Comparison of ENCODE assay signal across 12 cellular contexts in the genomic region with DNA sequence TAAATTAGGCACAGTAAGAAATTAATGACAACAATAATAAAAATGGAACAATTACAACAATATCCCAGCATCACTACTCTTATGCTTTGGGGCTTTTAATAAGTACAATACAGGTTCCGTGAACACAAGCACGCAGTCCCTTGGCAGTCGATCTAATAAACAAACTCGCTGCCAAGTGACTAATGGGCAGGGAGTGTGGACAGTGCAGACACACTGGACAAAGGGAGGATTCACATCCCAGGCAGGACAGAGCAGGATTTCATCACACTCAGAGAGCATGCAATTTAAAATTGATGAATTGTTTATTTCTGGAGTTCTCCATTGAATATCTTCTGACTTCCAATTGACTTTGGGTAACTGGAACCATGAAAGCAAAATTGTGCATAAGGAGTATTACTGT.
DNase-seq lines count a peak whose midpoint lies in the region; ATAC-seq and TF ChIP-seq lines count a peak whose summit lies in the region.
"Had no signal": no experiment of that assay in that cellular context is flagged by ENCODE, and none has a peak within 500 bp of the region (broad histone marks: within the 10 kb centered on the region; RNA-seq: fewer than 3 reads in every experiment).

No MANE protein-coding gene starts in this region.

- no peaks in the 10 kb centered on the region for H3K4me1 ChIP-seq in right cardiac atrium (ENCODE audit: control insufficient read depth, insufficient read depth, low read length)

- H3K9me3 ChIP-seq in right cardiac atrium (ENCODE audit: control insufficient read depth, low read length) = no peaks in the 10 kb centered on the region
- H3K9me3 ChIP-seq: Peyer's patch had no signal

- DNase-seq in HT1080 (ENCODE audit: low read depth) = peak; percentile 67
- peak; percentile 79 for DNase-seq in astrocyte of the spinal cord (ENCODE audit: low read depth, low spot score)
- DNase-seq in right cardiac atrium = peak in 1 of 3 donors; percentile 22
- peak; percentile 59 for DNase-seq in stromal cell of bone marrow (ENCODE audit: low read depth)
- DNase-seq in GF-D8 (lab: John Stamatoyannopoulos, UW) = no peak
- no peak for DNase-seq in COLO668 (lab: John Stamatoyannopoulos, UW; ENCODE audit: unreplicated experiment)
- DNase-seq: activated CD4-positive, alpha-beta T cell treated with anti-CD3 and anti-CD28 coated beads, Interleukin-2, amount 50 U/mL, for 4 hours; immature natural killer cell; stimulated activated naive CD4-positive, alpha-beta T cell had no signal

- peak; percentile 40 to 70 for ATAC-seq in right cardiac atrium
- no peak for ATAC-seq in GM21526 (IDR thresholded peaks at IDR 0.05; ENCODE audit: low FRiP score, unreplicated experiment)
- no peak for ATAC-seq in HG03565 (IDR thresholded peaks at IDR 0.05; ENCODE audit: unreplicated experiment)

- intact Hi-C loops in right cardiac atrium (cut with DNase I) = loop anchor here in 1 of 4 donors (10.0 kb wide), 1 partner anchor 359 kb away; no protein-coding TSS in a partner anchor

- no peaks in the 10 kb centered on the region for H3K27me3 ChIP-seq in right cardiac atrium (ENCODE audit: control insufficient read depth, insufficient read depth)
- H3K27me3 ChIP-seq: Peyer's patch had no signal

- 28% methylated on average over 4 of the region's 4 CpGs for WGBS in right cardiac atrium

- H3K27ac ChIP-seq in right cardiac atrium (ENCODE audit: low read length) = no peak overlapping the region
- H3K27ac ChIP-seq: Peyer's patch had no signal

- no peak for TF ChIP-seq CTCF in astrocyte of the spinal cord (IDR thresholded peaks at IDR 0.05; ENCODE audit: low read depth, low read length)

- in situ Hi-C loops in astrocyte of the spinal cord (cut with HindIII; ENCODE audit: low sequenced_read_pairs) = no loop called here

- H3K4me3 ChIP-seq in astrocyte of the spinal cord (ENCODE audit: low read depth, low read length) (no peak overlapping the region), right cardiac atrium (ENCODE audit: low read length) (no peak overlapping the region)
- H3K4me3 ChIP-seq: Peyer's patch had no signal

Comparison
In these comparisons a context has a peak if more than half of its experiments do, and no peak if none do; other contexts are left out.
1. DNase-seq: peak in HT1080 (single experiment), astrocyte of the spinal cord (single experiment) and stromal cell of bone marrow (single experiment); none in GF-D8 (single experiment) and COLO668 (single experiment).
2. ATAC-seq: peak in right cardiac atrium (2 of 2); none in GM21526 (single experiment) and HG03565 (single experiment).